Comparison of ENCODE assay signal across 17 cellular contexts in the genomic region with DNA sequence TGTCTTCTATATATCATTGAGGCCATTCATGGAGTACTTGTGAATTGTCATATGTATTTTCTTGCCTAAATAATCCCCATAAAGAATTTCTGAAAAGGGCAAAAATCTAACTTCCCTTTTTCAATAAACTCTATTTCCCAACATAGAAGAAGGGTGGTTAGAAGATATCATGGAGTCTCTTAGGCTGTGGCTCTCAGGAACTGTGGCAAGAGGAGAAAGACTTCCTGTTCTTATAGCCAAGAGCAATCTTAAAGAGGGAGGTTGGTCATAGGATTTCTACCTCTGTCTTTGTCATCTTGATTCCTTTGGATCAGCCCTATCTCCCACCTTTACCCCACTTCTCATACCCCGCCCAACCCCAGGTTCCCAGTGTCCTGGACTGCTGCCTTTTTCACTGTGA.
DNase-seq lines count a peak whose midpoint lies in the region; ATAC-seq, FAIRE-seq and TF ChIP-seq lines count a peak whose summit lies in the region.
"Had no signal": no experiment of that assay in that cellular context is flagged by ENCODE, and none has a peak within 500 bp of the region (broad histone marks: within the 10 kb centered on the region; RNA-seq: fewer than 3 reads in every experiment).

No MANE protein-coding gene starts in this region.

- FAIRE-seq in HepG2 (lab: Jason Lieb, UNC), result no peak
- FAIRE-seq: G401.6, GM12892, GM19239 had no signal

- H3K9me2 ChIP-seq in SK-N-SH, result no peaks in the 10 kb centered on the region

- H4K20me1 ChIP-seq in HepG2 (ENCODE audit: insufficient read depth, low read length) (no peaks in the 10 kb centered on the region), SK-N-SH (ENCODE audit: insufficient read depth) (no peaks in the 10 kb centered on the region)
- H4K20me1 ChIP-seq: BLaER1 treated with 17β-estradiol and CSF1 and Interleukin-3, amounts not matched to agents 10 nM and 100 nM had no signal

- no peaks in the 10 kb centered on the region for H3F3A ChIP-seq in SK-N-SH (replicated peaks; ENCODE audit: insufficient read depth)

- H3K79me2 ChIP-seq in HepG2 (ENCODE audit: insufficient read depth, low read length), result no peaks in the 10 kb centered on the region
- H3K79me2 ChIP-seq in SK-N-SH (ENCODE audit: insufficient read depth), result no peaks in the 10 kb centered on the region

- CTCF ChIA-PET in HepG2 (lab: Yijun Ruan, JAX; ENCODE audit: low intra/inter-chr PET ratio, low total read pairs) (no interaction called here), SK-N-SH (lab: Yijun Ruan, JAX) (no interaction called here)

- TF ChIP-seq RAD21 in HepG2 (CRISPR knock-in tag; IDR thresholded peaks at IDR 0.05) (no peak), SK-N-SH (IDR thresholded peaks at IDR 0.05; ENCODE audit: low read length) (no peak)

- ATAC-seq in HepG2 (no peak), HG03135 (IDR thresholded peaks at IDR 0.05; ENCODE audit: unreplicated experiment) (no peak)

- DNase-seq in SIG-M5 treated with dmso at 0.1 percent for 504 hours (lab: John Stamatoyannopoulos, UW; ENCODE audit: unreplicated experiment) (peak; percentile 39), SIG-M5 (lab: John Stamatoyannopoulos, UW) (no peak), NB4 (ENCODE audit: low read depth) (peak; percentile 53), SKM-1 (lab: John Stamatoyannopoulos, UW; ENCODE audit: unreplicated experiment) (peak; percentile 70), HepG2 (ENCODE audit: low spot score) (no peak), SK-N-SH (no peak)
- DNase-seq: 8988T; CD4-positive, alpha-beta T cell; DMS79 treated with DMSO at 0.1 percent for 48 hours; EL; GOT3; H9 had no signal

- no peaks in the 10 kb centered on the region for H3K27me3 ChIP-seq in HepG2 (ENCODE audit: control insufficient read depth in 1 of 2, insufficient read depth in 2 of 2, low read length in 2 of 2)
- H3K27me3 ChIP-seq in SK-N-SH (ENCODE audit: insufficient read depth), result no peaks in the 10 kb centered on the region
- H3K27me3 ChIP-seq: BLaER1 treated with 17β-estradiol and CSF1 and Interleukin-3, amounts not matched to agents 10 nM and 100 nM had no signal

- intact Hi-C loops in HepG2 (cut with micrococcal nuclease; ENCODE audit: unreplicated experiment), result no loop called here

- BruUV-seq in HepG2 (replicated peaks; lab: Mats Ljungman, UMichigan), result no TSS peak

- no peak overlapping the region for H3K27ac ChIP-seq in HepG2 (ENCODE audit: extremely low read length, insufficient read depth, low read length)
- H3K27ac ChIP-seq in SK-N-SH (ENCODE audit: low read depth in 2 of 2, low read length in 1 of 2), result no peak overlapping the region
- H3K27ac ChIP-seq: BLaER1 treated with 17β-estradiol and CSF1 and Interleukin-3, amounts not matched to agents 10 nM and 100 nM had no signal

- in situ Hi-C loops in HepG2 (cut with HindIII; ENCODE audit: extremely low pct_ligation_motif_present, low pct_unique_long_range_greater_than_20kb), result no loop called here

- H3K9me3 ChIP-seq in HepG2 (ENCODE audit: low read length), result peaks cover 15% of the 10 kb centered on the region; the same call in 1 of the 2 replicates
- no peaks in the 10 kb centered on the region for H3K9me3 ChIP-seq in SK-N-SH

- H3K4me3 ChIP-seq in NB4 (ENCODE audit: low read depth, low read length), result no peak overlapping the region
- H3K4me3 ChIP-seq in HepG2 (replicated peaks in 1 of 3; ENCODE audit: insufficient read depth in 1 of 3, low read depth in 2 of 3, low read length in 3 of 3), result no peak overlapping the region
- no peak overlapping the region for H3K4me3 ChIP-seq in SK-N-SH (ENCODE audit: low read depth in 2 of 2, low read length in 1 of 2)
- H3K4me3 ChIP-seq: BLaER1 treated with 17β-estradiol and CSF1 and Interleukin-3, amounts not matched to agents 10 nM and 100 nM had no signal

- TF ChIP-seq POLR2A in NB4 (IDR thresholded peaks at IDR 0.05; ENCODE audit: extremely low read depth, insufficient read length) (no peak), HepG2 (IDR thresholded peaks at IDR 0.05; ENCODE audit: insufficient read depth in 1 of 2, low read depth in 2 of 2, low read length in 2 of 2) (no peak)

- TF ChIP-seq EP300 in HepG2 (IDR thresholded peaks at IDR 0.05; ENCODE audit: low read depth in 2 of 2, low read length in 2 of 2), result no peak
- no peak for TF ChIP-seq EP300 in HepG2 (CRISPR knock-in tag; IDR thresholded peaks at IDR 0.05; ENCODE audit: borderline replicate concordance)
- TF ChIP-seq EP300 in SK-N-SH (IDR thresholded peaks at IDR 0.05; ENCODE audit: borderline replicate concordance in 1 of 2, low read depth in 1 of 2, low read length in 1 of 2), result no peak

- 0% methylated on average over 1 of the region's 1 CpG for WGBS in HepG2 (ENCODE audit: low lambda C conversion rate)
- 17% methylated on average over 1 of the region's 1 CpG for WGBS in SK-N-SH (ENCODE audit: low lambda C conversion rate)

- H3K36me3 ChIP-seq in HepG2 (replicated peaks in 1 of 2; ENCODE audit: control insufficient read depth in 1 of 2, insufficient read depth in 2 of 2, low read length in 2 of 2), result no peaks in the 10 kb centered on the region
- H3K36me3 ChIP-seq in SK-N-SH (replicated peaks in 1 of 2; ENCODE audit: control insufficient read depth in 1 of 2, insufficient read depth in 2 of 2, low read length in 1 of 2), result no peaks in the 10 kb centered on the region
- H3K36me3 ChIP-seq: BLaER1 treated with 17β-estradiol and CSF1 and Interleukin-3, amounts not matched to agents 10 nM and 100 nM had no signal

- no peak overlapping the region for H3K4me2 ChIP-seq in HepG2 (ENCODE audit: low read depth, low read length)
- no peak overlapping the region for H3K4me2 ChIP-seq in SK-N-SH
- H3K4me2 ChIP-seq: BLaER1 treated with 17β-estradiol and CSF1 and Interleukin-3, amounts not matched to agents 10 nM and 100 nM had no signal

- no peaks in the 10 kb centered on the region for H3K4me1 ChIP-seq in HepG2 (ENCODE audit: insufficient read depth, low read length)
- H3K4me1 ChIP-seq in SK-N-SH (ENCODE audit: control insufficient read depth in 1 of 2, insufficient read depth in 2 of 2, low read depth in 1 of 2, low read length in 1 of 2), result no peaks in the 10 kb centered on the region
- H3K4me1 ChIP-seq: BLaER1 treated with 17β-estradiol and CSF1 and Interleukin-3, amounts not matched to agents 10 nM and 100 nM had no signal

- TF ChIP-seq CTCF in NB4 (IDR thresholded peaks at IDR 0.05; ENCODE audit: low read depth, low read length) (no peak), HepG2 (CRISPR knock-in tag; IDR thresholded peaks at IDR 0.05) (no peak), SK-N-SH (IDR thresholded peaks at IDR 0.05) (no peak)

- H3K9ac ChIP-seq in HepG2 (ENCODE audit: insufficient read depth, low read depth, low read length) (no peak overlapping the region), SK-N-SH (no peak overlapping the region)
- H3K9ac ChIP-seq: BLaER1 treated with 17β-estradiol and CSF1 and Interleukin-3, amounts not matched to agents 10 nM and 100 nM had no signal

- POLR2A ChIA-PET in HepG2 (lab: Yijun Ruan, JAX) (no interaction called here), SK-N-SH (lab: Yijun Ruan, JAX) (no interaction called here)

- no peak overlapping the region for H2AFZ ChIP-seq in HepG2 (ENCODE audit: low read length)
- H2AFZ ChIP-seq in SK-N-SH (ENCODE audit: low read depth), result no peak overlapping the region

TF ChIP-seq in HepG2, 621 proteins besides CTCF, POLR2A, EP300 and RAD21:
- TF ChIP-seq ZNF709 (CRISPR knock-in tag; IDR thresholded peaks at IDR 0.05) (no peak), FIP1L1 (IDR thresholded peaks at IDR 0.05; ENCODE audit: borderline replicate concordance, insufficient read depth, low read depth, low read length) (no peak), HDAC2 (CRISPR knock-in tag; IDR thresholded peaks at IDR 0.05) (no peak)
TF ChIP-seq in HepG2: peak in this region for 0.

TF ChIP-seq in SK-N-SH, 30 proteins besides CTCF, POLR2A, EP300 and RAD21 (continues in another document):
- TF ChIP-seq FOXM1 (IDR thresholded peaks at IDR 0.05; ENCODE audit: low read depth), result no peak
- no peak for TF ChIP-seq EZH2phosphoT487 (IDR thresholded peaks at IDR 0.05; ENCODE audit: borderline replicate concordance, low read depth)
- no peak for TF ChIP-seq NFIC (IDR thresholded peaks at IDR 0.05; ENCODE audit: borderline replicate concordance)
- TF ChIP-seq TEAD4 (IDR thresholded peaks at IDR 0.05; ENCODE audit: borderline replicate concordance, insufficient read depth), result no peak
- TF ChIP-seq MEF2A (IDR thresholded peaks at IDR 0.05; ENCODE audit: borderline replicate concordance, low read depth), result no peak
- TF ChIP-seq MXI1 (IDR thresholded peaks at IDR 0.05; ENCODE audit: low read depth, low read length), result no peak
- TF ChIP-seq, protein P1, sequence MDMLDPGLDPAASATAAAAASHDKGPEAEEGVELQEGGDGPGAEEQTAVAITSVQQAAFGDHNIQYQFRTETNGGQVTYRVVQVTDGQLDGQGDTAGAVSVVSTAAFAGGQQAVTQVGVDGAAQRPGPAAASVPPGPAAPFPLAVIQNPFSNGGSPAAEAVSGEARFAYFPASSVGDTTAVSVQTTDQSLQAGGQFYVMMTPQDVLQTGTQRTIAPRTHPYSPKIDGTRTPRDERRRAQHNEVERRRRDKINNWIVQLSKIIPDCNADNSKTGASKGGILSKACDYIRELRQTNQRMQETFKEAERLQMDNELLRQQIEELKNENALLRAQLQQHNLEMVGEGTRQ (IDR thresholded peaks at IDR 0.05; ENCODE audit: borderline replicate concordance, low read depth, low read length), result no peak
- TF ChIP-seq, protein P2, sequence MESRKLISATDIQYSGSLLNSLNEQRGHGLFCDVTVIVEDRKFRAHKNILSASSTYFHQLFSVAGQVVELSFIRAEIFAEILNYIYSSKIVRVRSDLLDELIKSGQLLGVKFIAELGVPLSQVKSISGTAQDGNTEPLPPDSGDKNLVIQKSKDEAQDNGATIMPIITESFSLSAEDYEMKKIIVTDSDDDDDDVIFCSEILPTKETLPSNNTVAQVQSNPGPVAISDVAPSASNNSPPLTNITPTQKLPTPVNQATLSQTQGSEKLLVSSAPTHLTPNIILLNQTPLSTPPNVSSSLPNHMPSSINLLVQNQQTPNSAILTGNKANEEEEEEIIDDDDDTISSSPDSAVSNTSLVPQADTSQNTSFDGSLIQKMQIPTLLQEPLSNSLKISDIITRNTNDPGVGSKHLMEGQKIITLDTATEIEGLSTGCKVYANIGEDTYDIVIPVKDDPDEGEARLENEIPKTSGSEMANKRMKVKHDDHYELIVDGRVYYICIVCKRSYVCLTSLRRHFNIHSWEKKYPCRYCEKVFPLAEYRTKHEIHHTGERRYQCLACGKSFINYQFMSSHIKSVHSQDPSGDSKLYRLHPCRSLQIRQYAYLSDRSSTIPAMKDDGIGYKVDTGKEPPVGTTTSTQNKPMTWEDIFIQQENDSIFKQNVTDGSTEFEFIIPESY (IDR thresholded peaks at IDR 0.05; ENCODE audit: borderline replicate concordance, low read depth), result no peak
- no peak for TF ChIP-seq CHD2 (IDR thresholded peaks at IDR 0.05; ENCODE audit: low read length, partially characterized antibody)
- no peak for TF ChIP-seq TAF1 (IDR thresholded peaks at IDR 0.05; ENCODE audit: borderline replicate concordance, low read depth, low read length)
- TF ChIP-seq NRF1 (IDR thresholded peaks at IDR 0.05; ENCODE audit: low read depth, low read length), result no peak
- no peak for TF ChIP-seq YY1 (IDR thresholded peaks at IDR 0.05; ENCODE audit: low read depth)
- no peak for TF ChIP-seq RXRA (IDR thresholded peaks at IDR 0.05; ENCODE audit: borderline replicate concordance, low read depth)

Comparison
In these comparisons a context has a peak if more than half of its experiments do, and no peak if none do; other contexts are left out.
1. DNase-seq: peak in SIG-M5 treated with dmso at 0.1 percent for 504 hours (single experiment), NB4 (single experiment) and SKM-1 (single experiment); none in SIG-M5 (single experiment), HepG2 (single experiment) and SK-N-SH (single experiment).